In genomic region chr3:13546667-13547171, GRCh38 we compare ENCODE assay signal across 16 cellular contexts. TPM values are rescaled to one million over a fixed set of nuclear protein-coding genes. Genes with fewer than 3 reads are reported as not detected.
DNase-seq lines count a peak whose midpoint lies in the region; ATAC-seq and TF ChIP-seq lines count a peak whose summit lies in the region.
"Had no signal": no experiment of that assay in that cellular context is flagged by ENCODE, and none has a peak within 500 bp of the region (broad histone marks: within the 10 kb centered on the region; RNA-seq: fewer than 3 reads in every experiment).

No MANE protein-coding gene starts in this region.

- TF ChIP-seq POLR2A in esophagus muscularis mucosa (IDR thresholded peaks at IDR 0.05; ENCODE audit: low read depth) = no peak
- no peak for TF ChIP-seq POLR2A in GM18505 (IDR thresholded peaks at IDR 0.05; ENCODE audit: borderline replicate concordance, extremely low read depth, insufficient read depth, insufficient read length)

- peak; percentile 81 for DNase-seq in CMK (ENCODE audit: low read depth)
- peak; percentile 20 for DNase-seq in NT2/D1 (ENCODE audit: low read depth, low spot score)
- no peak for DNase-seq in esophagus muscularis mucosa (ENCODE audit: extremely low spot score)
- no peak for DNase-seq in GM19240 (ENCODE audit: insufficient read length, low spot score)
- no peak for DNase-seq in dedifferentiated amniotic fluid mesenchymal stem cell (ENCODE audit: extremely low spot score)
- DNase-seq: activated CD4-positive, alpha-beta memory T cell treated with anti-CD3 and anti-CD28 coated beads for 36 hours; AML-193; MV-4-11; NCI-H510A; stimulated activated CD4-positive, alpha-beta T cell treated with anti-CD3 and anti-CD28 coated beads, Interleukin-1b, Interleukin-23, amount 100 ng/mL, for 48 hours; stimulated activated naive CD8-positive, alpha-beta T cell treated with anti-CD3 and anti-CD28 coated beads, Interleukin-15, amount 100 ng/mL, for 72 hours; T-cell had no signal

- 94% methylated on average over 5 of the region's 9 CpGs for WGBS in esophagus muscularis mucosa
- 3 to 22% methylated on average over 7 to 9 of the region's 9 CpGs for WGBS in mesodermal cell (ENCODE audit: insufficient coverage in 2 of 2), 2 experiments

- ATAC-seq in HG03457 (IDR thresholded peaks at IDR 0.05; ENCODE audit: unreplicated experiment) = no peak
- no peak for ATAC-seq in GM18505 (IDR thresholded peaks at IDR 0.05; ENCODE audit: unreplicated experiment)
- ATAC-seq: activated naive CD4-positive, alpha-beta T cell treated with anti-CD3 and anti-CD28 coated beads, Interleukin-2, amount 50 U/mL, for 72 hours; stimulated activated naive CD8-positive, alpha-beta T cell treated with anti-CD3 and anti-CD28 coated beads, Interleukin-15, amount 100 ng/mL, for 72 hours; T-cell had no signal

- TF ChIP-seq EP300 in esophagus muscularis mucosa (IDR thresholded peaks at IDR 0.05) = no peak

- TF ChIP-seq CTCF in esophagus muscularis mucosa (IDR thresholded peaks at IDR 0.05) = no peak

- H3K9me3 ChIP-seq in NT2/D1 (ENCODE audit: insufficient read depth, low read length) (peaks cover 11% of the 10 kb centered on the region), esophagus muscularis mucosa (peaks cover 0 to 8% (median 2%) of the 10 kb centered on the region in 4 donors), mesodermal cell (ENCODE audit: control insufficient read depth, low read length) (peaks cover 10% of the 10 kb centered on the region)

- intact Hi-C loops in esophagus muscularis mucosa (cut with DNase I) = no loop called here

- H3K27me3 ChIP-seq in NT2/D1 (ENCODE audit: insufficient read depth, insufficient read length) = peaks cover 10% of the 10 kb centered on the region
- H3K27me3 ChIP-seq in esophagus muscularis mucosa = peaks cover 0 to 49% (median 8%) of the 10 kb centered on the region in 4 donors

- H3K36me3 ChIP-seq in NT2/D1 (ENCODE audit: insufficient read depth, insufficient read length, low read length) (peaks cover 3% of the 10 kb centered on the region), esophagus muscularis mucosa (no peaks in the 10 kb centered on the region), mesodermal cell (ENCODE audit: control insufficient read depth, insufficient read depth, low read length) (no peaks in the 10 kb centered on the region)

- H3K9ac ChIP-seq in NT2/D1 (ENCODE audit: insufficient read length, low read depth) = peak overlapping the region; percentile 15

- no peak overlapping the region for H3K4me3 ChIP-seq in NT2/D1 (ENCODE audit: insufficient read length, low read depth)
- no peak overlapping the region for H3K4me3 ChIP-seq in esophagus muscularis mucosa
- no peak overlapping the region for H3K4me3 ChIP-seq in mesodermal cell (ENCODE audit: extremely low read depth, insufficient read depth, low read length, poor library complexity, severe bottlenecking)

- H3K27ac ChIP-seq in esophagus muscularis mucosa (replicated peaks in 1 of 4) (peak overlapping the region; percentile 49 to 69 (median 60)), mesodermal cell (ENCODE audit: low read depth, low read length, severe bottlenecking) (peak overlapping the region; percentile 94)

- H3K4me1 ChIP-seq in NT2/D1 (ENCODE audit: insufficient read depth, insufficient read length) (peaks cover 34% of the 10 kb centered on the region), esophagus muscularis mucosa (peaks cover 8 to 47% (median 37%) of the 10 kb centered on the region in 4 donors), mesodermal cell (ENCODE audit: control insufficient read depth, insufficient read depth, low read length, poor library complexity, severe bottlenecking) (peaks cover 60% of the 10 kb centered on the region)

RNA-seq across cellular contexts. Expression of gene FBLN2, which starts 2.2 kb away (rescaled TPM):
- 100 to 1,000 TPM; 130 to 244 (median 136) TPM for total RNA-seq in esophagus muscularis mucosa
- polyA plus RNA-seq in mesodermal cell (2013, experiment 1 of 2) = 172 TPM
- 137 TPM for polyA plus RNA-seq in mesodermal cell (2013, experiment 2 of 2)
- total RNA-seq: activated CD4-positive, alpha-beta memory T cell treated with anti-CD3 and anti-CD28 coated beads for 36 hours; activated naive CD4-positive, alpha-beta T cell treated with anti-CD3 and anti-CD28 coated beads, Interleukin-2, amount 50 U/mL, for 72 hours had no signal

Comparison
In these comparisons a context has a peak if more than half of its experiments do, and no peak if none do; other contexts are left out.
1. DNase-seq: peak in CMK (single experiment) and NT2/D1 (single experiment); none in esophagus muscularis mucosa (single experiment), GM19240 (single experiment) and dedifferentiated amniotic fluid mesenchymal stem cell (single experiment).